12 cellular contexts compared by ENCODE assay signal in genomic region chr2:242010567-242011513, GRCh38.
DNase-seq lines count a peak whose midpoint lies in the region; ATAC-seq lines count a peak whose summit lies in the region.
"Had no signal": no experiment of that assay in that cellular context is flagged by ENCODE, and none has a peak within 500 bp of the region (broad histone marks: within the 10 kb centered on the region; RNA-seq: fewer than 3 reads in every experiment).

No MANE protein-coding gene starts in this region.

- DNase-seq in activated T-cell treated with anti-CD3 and anti-CD28 coated beads for 48 hours (ENCODE audit: low read depth) (peak; percentile 17), T1000 (lab: John Stamatoyannopoulos, UW) (no peak), SKM-1 (lab: John Stamatoyannopoulos, UW; ENCODE audit: unreplicated experiment) (no peak)
- no peak for DNase-seq in activated T-cell treated with anti-CD3 and anti-CD28 coated beads, Interleukin-2, amount 50 U/mL, for 1 hour
- DNase-seq in T-helper 2 cell treated with Interferon-gamma antibody and Interleukin-4, amounts not matched to agents 5 μg/mL and 100 μg/mL, for 36 hours (ENCODE audit: low spot score) = peak; percentile 12
- no peak for DNase-seq in effector memory CD8-positive, alpha-beta T cell
- DNase-seq: activated CD4-positive, CD25-positive, alpha-beta regulatory T cell treated with anti-CD3 and anti-CD28 coated beads, Interleukin-2, amount 50 U/mL, for 72 hours; PC-3; retina had no signal

- H3K36me3 Mint-ChIP-seq in T-helper 2 cell treated with Interferon-gamma antibody and Interleukin-4, amounts not matched to agents 5 μg/mL and 100 μg/mL, for 36 hours (ENCODE audit: low read depth) = no peaks in the 10 kb centered on the region
- H3K36me3 Mint-ChIP-seq in effector memory CD8-positive, alpha-beta T cell (ENCODE audit: insufficient read depth) = no peaks in the 10 kb centered on the region
- no peaks in the 10 kb centered on the region for H3K36me3 Mint-ChIP-seq in stimulated activated memory B cell treated with anti-CD40 and anti-IgM and Interleukin-4, amounts not matched to agents 10 μg/mL and 1 μg/mL and 100 μg/mL, for 72 hours

- no peak overlapping the region for H3K27ac Mint-ChIP-seq in T-helper 2 cell treated with Interferon-gamma antibody and Interleukin-4, amounts not matched to agents 5 μg/mL and 100 μg/mL, for 36 hours
- peak overlapping the region; percentile 51 to 56 for H3K27ac Mint-ChIP-seq in effector memory CD8-positive, alpha-beta T cell
- peak overlapping the region; percentile 24 for H3K27ac Mint-ChIP-seq in stimulated activated memory B cell treated with anti-CD40 and anti-IgM and Interleukin-4, amounts not matched to agents 10 μg/mL and 1 μg/mL and 100 μg/mL, for 72 hours

- H3K4me1 Mint-ChIP-seq in T-helper 2 cell treated with Interferon-gamma antibody and Interleukin-4, amounts not matched to agents 5 μg/mL and 100 μg/mL, for 36 hours (ENCODE audit: low read depth) = peaks cover 5% of the 10 kb centered on the region
- H3K4me1 Mint-ChIP-seq in effector memory CD8-positive, alpha-beta T cell (ENCODE audit: low read depth in 2 of 2) = peaks cover 4 to 7% of the 10 kb centered on the region in 2 donors
- H3K4me1 Mint-ChIP-seq in stimulated activated memory B cell treated with anti-CD40 and anti-IgM and Interleukin-4, amounts not matched to agents 10 μg/mL and 1 μg/mL and 100 μg/mL, for 72 hours = peaks cover 24% of the 10 kb centered on the region

- no peak overlapping the region for H3K4me3 Mint-ChIP-seq in T-helper 2 cell treated with Interferon-gamma antibody and Interleukin-4, amounts not matched to agents 5 μg/mL and 100 μg/mL, for 36 hours
- peak overlapping the region in 1 of 2 donors; percentile 24 for H3K4me3 Mint-ChIP-seq in effector memory CD8-positive, alpha-beta T cell
- no peak overlapping the region for H3K4me3 Mint-ChIP-seq in stimulated activated memory B cell treated with anti-CD40 and anti-IgM and Interleukin-4, amounts not matched to agents 10 μg/mL and 1 μg/mL and 100 μg/mL, for 72 hours

- H3K9me3 Mint-ChIP-seq in T-helper 2 cell treated with Interferon-gamma antibody and Interleukin-4, amounts not matched to agents 5 μg/mL and 100 μg/mL, for 36 hours = no peaks in the 10 kb centered on the region
- no peaks in the 10 kb centered on the region for H3K9me3 Mint-ChIP-seq in effector memory CD8-positive, alpha-beta T cell
- H3K9me3 Mint-ChIP-seq in stimulated activated memory B cell treated with anti-CD40 and anti-IgM and Interleukin-4, amounts not matched to agents 10 μg/mL and 1 μg/mL and 100 μg/mL, for 72 hours = no peaks in the 10 kb centered on the region

- no peaks in the 10 kb centered on the region for H3K27me3 Mint-ChIP-seq in T-helper 2 cell treated with Interferon-gamma antibody and Interleukin-4, amounts not matched to agents 5 μg/mL and 100 μg/mL, for 36 hours (ENCODE audit: low read depth)
- H3K27me3 Mint-ChIP-seq in effector memory CD8-positive, alpha-beta T cell = peaks cover 0 to 9% of the 10 kb centered on the region in 2 donors
- H3K27me3 Mint-ChIP-seq in stimulated activated memory B cell treated with anti-CD40 and anti-IgM and Interleukin-4, amounts not matched to agents 10 μg/mL and 1 μg/mL and 100 μg/mL, for 72 hours = no peaks in the 10 kb centered on the region

- ATAC-seq in effector memory CD8-positive, alpha-beta T cell (replicated peaks) = peak; percentile 75
- ATAC-seq in stimulated activated memory B cell treated with anti-CD40 and anti-IgM and Interleukin-4, amounts not matched to agents 10 μg/mL and 1 μg/mL and 100 μg/mL, for 72 hours = peak; percentile 66
- no peak for ATAC-seq in GM21390 (IDR thresholded peaks at IDR 0.05; ENCODE audit: unreplicated experiment)
- ATAC-seq: gastroesophageal sphincter, PC-3 had no signal

Comparison
In these comparisons a context has a peak if more than half of its experiments do, and no peak if none do; other contexts are left out.
1. DNase-seq: peak in activated T-cell treated with anti-CD3 and anti-CD28 coated beads for 48 hours (single experiment) and T-helper 2 cell treated with Interferon-gamma antibody and Interleukin-4, amounts not matched to agents 5 μg/mL and 100 μg/mL, for 36 hours (single experiment); none in activated T-cell treated with anti-CD3 and anti-CD28 coated beads, Interleukin-2, amount 50 U/mL, for 1 hour (single experiment), effector memory CD8-positive, alpha-beta T cell (0 of 3), T1000 (single experiment) and SKM-1 (single experiment).